In genomic region chr2:206158563-206159345, GRCh38 we compare ENCODE assay signal across 8 cellular contexts. TPM values are rescaled to one million over a fixed set of nuclear protein-coding genes. Genes with fewer than 3 reads are reported as not detected.
DNase-seq lines count a peak whose midpoint lies in the region; ATAC-seq, FAIRE-seq and TF ChIP-seq lines count a peak whose summit lies in the region.

No MANE protein-coding gene starts in this region.

- H3K27ac ChIP-seq in CD8-positive, alpha-beta T cell (ENCODE audit: low read depth, low read length), result peak overlapping the region; percentile 81
- peak overlapping the region; percentile 92 for H3K27ac ChIP-seq in hepatocyte

- no peaks in the 10 kb centered on the region for H3K27me3 Mint-ChIP-seq in CD8-positive, alpha-beta T cell (ENCODE audit: low read depth)
- H3K27me3 Mint-ChIP-seq in activated naive CD8-positive, alpha-beta T cell, result no peaks in the 10 kb centered on the region

- no peak for FAIRE-seq in H54 (lab: Jason Lieb, UNC)

- H3K4me2 ChIP-seq in hepatocyte, result peak overlapping the region; percentile 90

- no peaks in the 10 kb centered on the region for H3K27me3 ChIP-seq in CD8-positive, alpha-beta T cell (ENCODE audit: insufficient read depth, low read length)
- H3K27me3 ChIP-seq in hepatocyte, result no peaks in the 10 kb centered on the region

- peaks cover 63% of the 10 kb centered on the region for H3K4me1 Mint-ChIP-seq in CD8-positive, alpha-beta T cell (ENCODE audit: low read depth)
- peaks cover 59% of the 10 kb centered on the region for H3K4me1 Mint-ChIP-seq in activated naive CD8-positive, alpha-beta T cell (ENCODE audit: low read depth)

- peaks cover 78% of the 10 kb centered on the region for H3K79me2 ChIP-seq in hepatocyte

- peaks cover 52% of the 10 kb centered on the region for H3K36me3 Mint-ChIP-seq in CD8-positive, alpha-beta T cell
- peaks cover 23% of the 10 kb centered on the region for H3K36me3 Mint-ChIP-seq in activated naive CD8-positive, alpha-beta T cell

- TF ChIP-seq CTCF in CD8-positive, alpha-beta T cell (IDR thresholded peaks at IDR 0.05), result no peak
- TF ChIP-seq CTCF in hepatocyte (IDR thresholded peaks at IDR 0.05; ENCODE audit: poor library complexity), result no peak

- H4K20me1 ChIP-seq in hepatocyte (ENCODE audit: insufficient read depth, poor library complexity, severe bottlenecking), result peaks cover 19% of the 10 kb centered on the region

- peak; percentile 10 for ATAC-seq in CD8-positive, alpha-beta T cell
- ATAC-seq in GM19452 (IDR thresholded peaks at IDR 0.05; ENCODE audit: unreplicated experiment) (peak; percentile 13), HG03520 (IDR thresholded peaks at IDR 0.05; ENCODE audit: unreplicated experiment) (peak; percentile 10)

- H3K9me3 ChIP-seq in CD8-positive, alpha-beta T cell (ENCODE audit: low read length), result no peaks in the 10 kb centered on the region
- no peaks in the 10 kb centered on the region for H3K9me3 ChIP-seq in hepatocyte (ENCODE audit: low read depth)

- POLR2A ChIA-PET in CD8-positive, alpha-beta T cell (lab: Charles Lee), result interaction anchor here (1.1 to 1.5 kb wide), 2 partner anchors 72 to 1371 kb away, joined by 4 to 6 read pairs; partner anchors contain the start of genes CREB1 and INO80D

- intact Hi-C loops in CD8-positive, alpha-beta T cell (cut with DNase I, micrococcal nuclease), result loop anchor here (1.0 to 5.0 kb wide), 6 partner anchors 73 to 1869 kb away; partner anchors contain the start of genes PLEKHM3 (in 2 of the 2), CREB1 (in 1 of the 2), KLF7 (in 1 of the 2) and METTL21A (in 1 of the 2)

- H3K27ac Mint-ChIP-seq in CD8-positive, alpha-beta T cell, result peak overlapping the region; percentile 100
- peak overlapping the region; percentile 99 for H3K27ac Mint-ChIP-seq in activated naive CD8-positive, alpha-beta T cell

- WGBS in hepatocyte (ENCODE audit: low lambda C conversion rate, missing lambda C conversion rate), result 2% methylated on average over 33 of the region's 33 CpGs

- CTCF ChIA-PET in CD8-positive, alpha-beta T cell (lab: Charles Lee), result no interaction called here

- peak overlapping the region; percentile 73 for H3K4me3 ChIP-seq in CD8-positive, alpha-beta T cell (ENCODE audit: low read depth, low read length)
- H3K4me3 ChIP-seq in hepatocyte, result peak overlapping the region; percentile 94
- peak overlapping the region; percentile 67 for H3K4me3 ChIP-seq in skeletal muscle cell (ENCODE audit: low read depth, low read length)

- peaks cover 35% of the 10 kb centered on the region for H3K4me1 ChIP-seq in CD8-positive, alpha-beta T cell (ENCODE audit: insufficient read depth, low read length)
- peaks cover 13% of the 10 kb centered on the region for H3K4me1 ChIP-seq in hepatocyte (ENCODE audit: insufficient read depth)

- H3K9me2 ChIP-seq in hepatocyte (replicated peaks; ENCODE audit: insufficient read depth), result no peaks in the 10 kb centered on the region

- DNase-seq in CD8-positive, alpha-beta T cell, result no peak
- DNase-seq in hepatocyte (ENCODE audit: low spot score) (peak; percentile 31), skeletal muscle cell (ENCODE audit: low read depth) (no peak), NK-92 (lab: John Stamatoyannopoulos, UW; ENCODE audit: unreplicated experiment) (no peak), H54 (ENCODE audit: insufficient read length, low spot score) (no peak)

- peak overlapping the region; percentile 99 for H3K4me3 Mint-ChIP-seq in CD8-positive, alpha-beta T cell
- peak overlapping the region; percentile 98 for H3K4me3 Mint-ChIP-seq in activated naive CD8-positive, alpha-beta T cell

- H3K9me3 Mint-ChIP-seq in CD8-positive, alpha-beta T cell, result no peaks in the 10 kb centered on the region
- H3K9me3 Mint-ChIP-seq in activated naive CD8-positive, alpha-beta T cell (ENCODE audit: low read depth), result no peaks in the 10 kb centered on the region

- H3K36me3 ChIP-seq in CD8-positive, alpha-beta T cell (ENCODE audit: insufficient read depth, low read length), result peaks cover 10% of the 10 kb centered on the region
- peaks cover 3% of the 10 kb centered on the region for H3K36me3 ChIP-seq in hepatocyte (replicated peaks; ENCODE audit: insufficient read depth, low read depth)

- TF ChIP-seq POLR2A in H54 (IDR thresholded peaks at IDR 0.05; ENCODE audit: low read depth, low read length), result no peak

- H2AFZ ChIP-seq in hepatocyte, result peak overlapping the region; percentile 53

RNA-seq across cellular contexts. Expression of gene NDUFS1, which starts 0.5 kb away (rescaled TPM):
- 10 to 100 TPM; 23.7 to 28.7 TPM for total RNA-seq in CD8-positive, alpha-beta T cell
- 92.7 and 121 TPM in 2 replicates for total RNA-seq in hepatocyte
- polyA plus RNA-seq in hepatocyte, result 43.1 and 46.5 TPM in 2 replicates

RNA-seq across cellular contexts. Expression of gene EEF1B2, which starts 0.9 kb away (rescaled TPM):
- 1,000 to 10,000 TPM; 1,147 to 1,208 TPM for total RNA-seq in CD8-positive, alpha-beta T cell
- 455 and 503 TPM in 2 replicates for total RNA-seq in hepatocyte
- 284 and 305 TPM in 2 replicates for polyA plus RNA-seq in hepatocyte
